In the genomic region with DNA sequence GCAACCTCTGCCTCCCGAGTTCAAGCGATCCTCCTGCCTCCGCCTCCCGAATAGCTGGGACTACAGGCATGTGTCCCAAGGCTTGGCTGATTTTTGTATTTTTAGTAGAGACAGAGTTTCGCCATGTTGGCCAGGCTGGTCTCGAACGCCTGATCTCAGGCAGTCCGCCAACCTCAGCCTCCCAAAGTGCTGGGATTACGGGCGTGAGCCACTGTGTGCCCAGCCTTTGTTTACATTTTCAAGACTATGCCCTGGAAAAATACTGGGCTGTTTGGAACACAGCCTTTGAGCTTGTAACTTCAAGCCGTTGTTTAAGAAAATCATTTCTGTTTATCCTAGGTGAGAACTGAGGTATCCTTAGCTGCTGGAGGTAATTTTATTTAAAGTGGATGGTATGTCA, we compare ENCODE assay signal across 10 cellular contexts. TPM values are rescaled to one million over a fixed set of nuclear protein-coding genes. Genes with fewer than 3 reads are reported as not detected.
A peak's percentile ranks its signal among the peaks of the same experiment; 100 is the strongest.
DNase-seq lines count a peak whose midpoint lies in the region; TF ChIP-seq lines count a peak whose summit lies in the region.
"Had no signal": no experiment of that assay in that cellular context is flagged by ENCODE, and none has a peak within 500 bp of the region (broad histone marks: within the 10 kb centered on the region; RNA-seq: fewer than 3 reads in every experiment).

No MANE protein-coding gene starts in this region.

- no peak for TF ChIP-seq CTCF in CD14-positive monocyte (IDR thresholded peaks at IDR 0.05)
- TF ChIP-seq CTCF in OCI-LY7 (conservative IDR thresholded peaks at IDR 0.05; ENCODE audit: low read length), result no peak
- no peak for TF ChIP-seq CTCF in epithelial cell of esophagus (IDR thresholded peaks at IDR 0.05; ENCODE audit: insufficient read depth, low read depth, low read length, missing control alignments)
- TF ChIP-seq CTCF in nephron progenitor cell (IDR thresholded peaks at IDR 0.05), result no peak

- CTCF ChIA-PET in OCI-LY7 (lab: Charles Lee; ENCODE audit: unreplicated experiment), result no interaction called here

- peaks cover 14% of the 10 kb centered on the region; the same call in 1 of the 2 replicates for H4K20me1 ChIP-seq in OCI-LY7 (ENCODE audit: insufficient read depth, low read length)

- POLR2A ChIA-PET in OCI-LY7 (lab: Charles Lee), result interaction anchor here (0.6 to 1.4 kb wide), 3 partner anchors 12 to 99 kb away, joined by 3 read pairs; no protein-coding TSS in a partner anchor

- H3K27ac Mint-ChIP-seq in CD14-positive monocyte (peak overlapping the region in 5 of 7 donors; percentile 21 to 79 (median 58)), nephron progenitor cell (no peak overlapping the region)

- H2AFZ ChIP-seq in OCI-LY7 (ENCODE audit: low read length), result no peak overlapping the region

- H3K36me3 Mint-ChIP-seq in CD14-positive monocyte (peaks cover 20 to 31% of the 10 kb centered on the region in 2 donors), nephron progenitor cell (ENCODE audit: low read depth) (peaks cover 25% of the 10 kb centered on the region)

- peaks cover 30% of the 10 kb centered on the region for H3K79me2 ChIP-seq in OCI-LY7 (ENCODE audit: insufficient read depth, low read depth, low read length)

- H3K36me3 ChIP-seq in OCI-LY7 (ENCODE audit: insufficient read depth, low read length), result peaks cover 6% of the 10 kb centered on the region; the same call in 1 of the 2 replicates
- H3K36me3 ChIP-seq: cardiac muscle cell had no signal

- H3K9me2 ChIP-seq in OCI-LY7 (ENCODE audit: insufficient read depth, low read length), result no peaks in the 10 kb centered on the region

- H3K4me3 Mint-ChIP-seq in CD14-positive monocyte (no peak overlapping the region), nephron progenitor cell (peak overlapping the region; percentile 67)

- no peak for DNase-seq in CD14-positive monocyte (ENCODE audit: low spot score)
- DNase-seq in OCI-LY7 (ENCODE audit: low spot score), result no peak
- no peak for DNase-seq in epithelial cell of esophagus (ENCODE audit: low read depth)
- DNase-seq in nephron progenitor cell, result no peak
- no peak for DNase-seq in DMS153 (lab: John Stamatoyannopoulos, UW)
- DNase-seq in activated CD8-positive, alpha-beta memory T cell treated with anti-CD3 and anti-CD28 coated beads for 24 hours, result no peak
- no peak for DNase-seq in NCI-H128 (lab: John Stamatoyannopoulos, UW; ENCODE audit: unreplicated experiment)
- DNase-seq in NCI-H1694 treated with DMSO at 0.1 percent for 48 hours (lab: John Stamatoyannopoulos, UW), result no peak
- DNase-seq: islet precursor cell had no signal

- H3K27ac ChIP-seq in OCI-LY7 (ENCODE audit: low read depth, low read length, poor library complexity, severe bottlenecking), result no peak overlapping the region
- H3K27ac ChIP-seq: cardiac muscle cell had no signal

- H3K4me1 Mint-ChIP-seq in CD14-positive monocyte, result peaks cover 43% of the 10 kb centered on the region
- H3K4me1 Mint-ChIP-seq in nephron progenitor cell, result peaks cover 19% of the 10 kb centered on the region

- H3K4me3 ChIP-seq in OCI-LY7 (ENCODE audit: low read depth, low read length, poor library complexity, severe bottlenecking), result no peak overlapping the region
- peak overlapping the region; percentile 5 for H3K4me3 ChIP-seq in epithelial cell of esophagus (ENCODE audit: low read length)

- no TSS peak for BruUV-seq in OCI-LY7 (replicated peaks; lab: Mats Ljungman, UMichigan)

- intact Hi-C loops in CD14-positive monocyte (cut with micrococcal nuclease), result loop anchor here (10.0 kb wide), 1 partner anchor 68 kb away; a partner anchor contains a TSS
- intact Hi-C loops in OCI-LY7 (cut with micrococcal nuclease; ENCODE audit: unreplicated experiment), result no loop called here

- peaks cover 20% of the 10 kb centered on the region for H3K4me1 ChIP-seq in OCI-LY7 (ENCODE audit: insufficient read depth, low read length, poor library complexity, severe bottlenecking)

- H3K4me2 ChIP-seq in OCI-LY7 (ENCODE audit: low read length), result peak overlapping the region; percentile 99

- H3K9me3 ChIP-seq in OCI-LY7 (ENCODE audit: low read length), result no peaks in the 10 kb centered on the region

- H3K9me3 Mint-ChIP-seq in CD14-positive monocyte, result no peaks in the 10 kb centered on the region
- H3K9me3 Mint-ChIP-seq in nephron progenitor cell, result no peaks in the 10 kb centered on the region

- H3K27me3 Mint-ChIP-seq in CD14-positive monocyte (ENCODE audit: low read depth in 3 of 3), result no peaks in the 10 kb centered on the region
- H3K27me3 Mint-ChIP-seq in nephron progenitor cell (ENCODE audit: low read depth, poor library complexity), result peaks cover 9% of the 10 kb centered on the region

RNA-seq across cellular contexts. Expression of a gene that starts 1.9 kb away (rescaled TPM):
- 10 to 100 TPM; 10.7 to 24.3 TPM for polyA plus RNA-seq in CD14-positive monocyte
- 20.2 and 21.4 TPM in 2 replicates for total RNA-seq in OCI-LY7 (2014; rRNA removed; shearing (Covaris generic))
- 48.1 and 55.4 TPM in 2 replicates for total RNA-seq in OCI-LY7 (2022)

RNA-seq across cellular contexts. Expression of a gene that starts 32.3 kb away (rescaled TPM):
- 1 to 10 TPM; 1.5 to 4.6 TPM for polyA plus RNA-seq in CD14-positive monocyte
- 5.6 and 9.7 TPM in 2 replicates for total RNA-seq in OCI-LY7 (2014; rRNA removed; shearing (Covaris generic))
- total RNA-seq in OCI-LY7 (2022), result 7.3 and 7.5 TPM in 2 replicates

RNA-seq across cellular contexts. Expression of a gene that starts 41.5 kb away (rescaled TPM):
- polyA plus RNA-seq in CD14-positive monocyte, result not detected
- 0.60 and 2.1 TPM in 2 replicates for total RNA-seq in OCI-LY7 (2014; rRNA removed; shearing (Covaris generic))
- 0.44 and 0.89 TPM in 2 replicates for total RNA-seq in OCI-LY7 (2022)
- total RNA-seq: cardiac muscle cell had no signal
- polyA plus RNA-seq: cardiac muscle cell had no signal
